12 cellular contexts compared by ENCODE assay signal in the genomic region with DNA sequence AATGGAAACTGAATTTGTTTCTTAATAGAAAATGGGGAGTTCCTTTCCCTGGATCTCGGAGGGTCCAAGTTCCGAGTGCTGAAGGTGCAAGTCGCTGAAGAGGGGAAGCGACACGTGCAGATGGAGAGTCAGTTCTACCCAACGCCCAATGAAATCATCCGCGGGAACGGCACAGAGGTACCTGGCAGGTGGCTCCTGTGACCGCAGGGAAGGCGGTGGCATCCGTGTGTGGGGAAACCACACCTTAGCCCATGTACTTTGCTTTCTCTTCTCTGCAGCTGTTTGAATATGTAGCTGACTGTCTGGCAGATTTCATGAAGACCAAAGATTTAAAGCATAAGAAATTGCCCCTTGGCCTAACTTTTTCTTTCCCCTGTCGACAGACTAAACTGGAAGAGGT. TPM values are rescaled to one million over a fixed set of nuclear protein-coding genes. Genes with fewer than 3 reads are reported as not detected.
DNase-seq lines count a peak whose midpoint lies in the region; ATAC-seq and TF ChIP-seq lines count a peak whose summit lies in the region.
"Had no signal": no experiment of that assay in that cellular context is flagged by ENCODE, and none has a peak within 500 bp of the region (broad histone marks: within the 10 kb centered on the region; RNA-seq: fewer than 3 reads in every experiment).

No MANE protein-coding gene starts in this region.

- WGBS in endodermal cell (ENCODE audit: insufficient coverage in 1 of 2, insufficient read length in 1 of 2), 2 experiments = 91 to 93% methylated on average over 8 to 13 of the region's 13 CpGs
- 19% methylated on average over 13 of the region's 13 CpGs for WGBS in thymus

- DNase-seq in natural killer cell treated with Interleukin-12 subunit alpha and Interleukin-12 subunit beta and Interleukin-15 and Interleukin-18, amount 100 ng/mL, for 72 hours (ENCODE audit: low spot score) = peak; percentile 6
- DNase-seq in natural killer cell (no peak), endodermal cell (peak; percentile 54), SK-N-DZ (ENCODE audit: low spot score) (no peak), foreskin fibroblast (no peak)
- DNase-seq in activated CD4-positive, alpha-beta T cell treated with anti-CD3 and anti-CD28 coated beads for 48 hours = peak; percentile 23
- DNase-seq: Karpas-422, NCI-H2029 had no signal

- H3K36me3 ChIP-seq in endodermal cell (ENCODE audit: control insufficient read depth, insufficient read depth, low read length) (no peaks in the 10 kb centered on the region), thymus (ENCODE audit: control insufficient read depth, insufficient read depth) (no peaks in the 10 kb centered on the region)

- TF ChIP-seq CTCF in natural killer cell (IDR thresholded peaks at IDR 0.05) (no peak), endodermal cell (conservative IDR thresholded peaks at IDR 0.05) (no peak), foreskin fibroblast (IDR thresholded peaks at IDR 0.05; ENCODE audit: low read depth, low read length) (no peak)

- ATAC-seq in natural killer cell treated with Interleukin-12 subunit alpha and Interleukin-12 subunit beta and Interleukin-15 and Interleukin-18, amount 100 ng/mL, for 72 hours = no peak
- ATAC-seq in natural killer cell (no peak), HG02759 (IDR thresholded peaks at IDR 0.05; ENCODE audit: unreplicated experiment) (no peak)
- ATAC-seq: sciatic nerve had no signal

- peaks cover 34 to 53% of the 10 kb centered on the region in 2 donors for H3K4me1 Mint-ChIP-seq in natural killer cell treated with Interleukin-12 subunit alpha and Interleukin-12 subunit beta and Interleukin-15 and Interleukin-18, amount 100 ng/mL, for 72 hours (ENCODE audit: low read depth in 2 of 2)
- H3K4me1 Mint-ChIP-seq in natural killer cell (peaks cover 47 to 60% of the 10 kb centered on the region in 2 donors), endodermal cell (peaks cover 6% of the 10 kb centered on the region)

- no peaks in the 10 kb centered on the region for H3K9me3 Mint-ChIP-seq in natural killer cell treated with Interleukin-12 subunit alpha and Interleukin-12 subunit beta and Interleukin-15 and Interleukin-18, amount 100 ng/mL, for 72 hours
- H3K9me3 Mint-ChIP-seq in natural killer cell (no peaks in the 10 kb centered on the region), endodermal cell (no peaks in the 10 kb centered on the region)

- H3K27me3 Mint-ChIP-seq in natural killer cell treated with Interleukin-12 subunit alpha and Interleukin-12 subunit beta and Interleukin-15 and Interleukin-18, amount 100 ng/mL, for 72 hours = peaks cover 0 to 10% of the 10 kb centered on the region in 2 donors
- H3K27me3 Mint-ChIP-seq in natural killer cell (ENCODE audit: low read depth in 2 of 2) (peaks cover 0 to 19% of the 10 kb centered on the region in 2 donors), endodermal cell (ENCODE audit: insufficient read depth) (peaks cover 5% of the 10 kb centered on the region)

- H3K27me3 ChIP-seq in endodermal cell (ENCODE audit: control insufficient read depth, insufficient read depth, low read length, poor library complexity, severe bottlenecking) = no peaks in the 10 kb centered on the region
- no peaks in the 10 kb centered on the region for H3K27me3 ChIP-seq in thymus (ENCODE audit: control insufficient read depth, insufficient read depth)

- H3K9ac ChIP-seq in endodermal cell (ENCODE audit: extremely low read depth, low read length, poor library complexity, severe bottlenecking) = no peak overlapping the region

- H3K9me3 ChIP-seq in endodermal cell (ENCODE audit: control insufficient read depth, low read length) (no peaks in the 10 kb centered on the region), thymus (ENCODE audit: control insufficient read depth) (no peaks in the 10 kb centered on the region)

- H3K27ac ChIP-seq in endodermal cell (ENCODE audit: low read depth, low read length) = no peak overlapping the region
- peak overlapping the region; percentile 91 for H3K27ac ChIP-seq in thymus (ENCODE audit: low read depth)

- intact Hi-C loops in natural killer cell (cut with micrococcal nuclease) = no loop called here

- H3K27ac Mint-ChIP-seq in natural killer cell treated with Interleukin-12 subunit alpha and Interleukin-12 subunit beta and Interleukin-15 and Interleukin-18, amount 100 ng/mL, for 72 hours = peak overlapping the region; percentile 15 to 68
- H3K27ac Mint-ChIP-seq in natural killer cell (peak overlapping the region in 1 of 2 donors; percentile 16), endodermal cell (no peak overlapping the region)

- H3K4me3 Mint-ChIP-seq in natural killer cell treated with Interleukin-12 subunit alpha and Interleukin-12 subunit beta and Interleukin-15 and Interleukin-18, amount 100 ng/mL, for 72 hours = no peak overlapping the region
- no peak overlapping the region for H3K4me3 Mint-ChIP-seq in natural killer cell
- no peak overlapping the region for H3K4me3 Mint-ChIP-seq in endodermal cell

- H3K4me3 ChIP-seq in endodermal cell (ENCODE audit: low read length) (no peak overlapping the region), thymus (ENCODE audit: low read length) (peak overlapping the region; percentile 56), foreskin fibroblast (ENCODE audit: low read depth in 1 of 2, low read length in 2 of 2) (no peak overlapping the region)

- H3K36me3 Mint-ChIP-seq in natural killer cell treated with Interleukin-12 subunit alpha and Interleukin-12 subunit beta and Interleukin-15 and Interleukin-18, amount 100 ng/mL, for 72 hours = no peaks in the 10 kb centered on the region
- H3K36me3 Mint-ChIP-seq in natural killer cell (no peaks in the 10 kb centered on the region), endodermal cell (ENCODE audit: low read depth) (no peaks in the 10 kb centered on the region)

- H3K4me1 ChIP-seq in endodermal cell (ENCODE audit: control insufficient read depth, insufficient read depth, low read length) = no peaks in the 10 kb centered on the region
- peaks cover 63% of the 10 kb centered on the region for H3K4me1 ChIP-seq in thymus (ENCODE audit: control insufficient read depth, insufficient read depth, low read length)

RNA-seq across cellular contexts. Expression of gene HKDC1, which starts 12.6 kb away (rescaled TPM):
- not detected for total RNA-seq in natural killer cell treated with Interleukin-12 subunit alpha and Interleukin-12 subunit beta and Interleukin-15 and Interleukin-18, amount 100 ng/mL, for 72 hours
- total RNA-seq in natural killer cell (under 1 TPM in 2 of 3 donors, not detected in 1; 0.50 to 0.82 TPM), endodermal cell (under 1 TPM in 1 of 2 donors, not detected in 1; 0.22 TPM)
- polyA plus RNA-seq in endodermal cell (2013, experiment 1 of 2) = not detected
- polyA plus RNA-seq in endodermal cell (2013, experiment 2 of 2) = not detected
- polyA plus RNA-seq in thymus = 10.9 TPM
- 0.05 TPM in 1 of 2 replicates, not detected in the other for polyA plus RNA-seq in SK-N-DZ (2014; cell fraction: cytosol; rRNA removed)
- 0.52 TPM in 1 of 2 replicates, not detected in the other for polyA plus RNA-seq in SK-N-DZ (2014; cell fraction: nucleus; rRNA removed)
- total RNA-seq: cardiac septum had no signal

RNA-seq across cellular contexts. Expression of gene HK1, which starts 45.6 kb away (rescaled TPM):
- 100 to 1,000 TPM; 169 to 185 TPM for total RNA-seq in natural killer cell treated with Interleukin-12 subunit alpha and Interleukin-12 subunit beta and Interleukin-15 and Interleukin-18, amount 100 ng/mL, for 72 hours
- total RNA-seq in natural killer cell (10 to 100 TPM; 58.4 to 72.6 (median 69.5) TPM), endodermal cell (10 to 100 TPM; 38.0 to 78.8 TPM)
- polyA plus RNA-seq in endodermal cell (2013, experiment 1 of 2) = 48.2 TPM
- polyA plus RNA-seq in endodermal cell (2013, experiment 2 of 2) = 45.5 TPM
- polyA plus RNA-seq in thymus = 33.7 TPM
- polyA plus RNA-seq in SK-N-DZ (2014; cell fraction: cytosol; rRNA removed) = 29.0 and 30.3 TPM in 2 replicates
- polyA plus RNA-seq in SK-N-DZ (2014; cell fraction: nucleus; rRNA removed) = 16.1 and 17.1 TPM in 2 replicates

RNA-seq across cellular contexts. Expression of gene SUPV3L1, which starts 52.7 kb away (rescaled TPM):
- total RNA-seq in natural killer cell treated with Interleukin-12 subunit alpha and Interleukin-12 subunit beta and Interleukin-15 and Interleukin-18, amount 100 ng/mL, for 72 hours = 10 to 100 TPM; 41.1 to 60.8 TPM
- total RNA-seq in natural killer cell (100 to 1,000 TPM in 1 of 3 donors, 10 to 100 TPM in 2; 56.6 to 104 (median 67.1) TPM), endodermal cell (10 to 100 TPM; 36.3 to 38.6 TPM)
- polyA plus RNA-seq in endodermal cell (2013, experiment 1 of 2) = 30.9 TPM
- 29.0 TPM for polyA plus RNA-seq in endodermal cell (2013, experiment 2 of 2)
- polyA plus RNA-seq in thymus = 76.7 TPM
- 39.1 and 45.5 TPM in 2 replicates for polyA plus RNA-seq in SK-N-DZ (2014; cell fraction: cytosol; rRNA removed)
- 56.3 and 70.1 TPM in 2 replicates for polyA plus RNA-seq in SK-N-DZ (2014; cell fraction: nucleus; rRNA removed)

Comparison
In these comparisons a context has a peak if more than half of its experiments do, and no peak if none do; other contexts are left out.
1. DNase-seq: peak in natural killer cell treated with Interleukin-12 subunit alpha and Interleukin-12 subunit beta and Interleukin-15 and Interleukin-18, amount 100 ng/mL, for 72 hours (single experiment), activated CD4-positive, alpha-beta T cell treated with anti-CD3 and anti-CD28 coated beads for 48 hours (single experiment) and endodermal cell (single experiment); none in natural killer cell (single experiment), SK-N-DZ (single experiment) and foreskin fibroblast (0 of 2).